20 cellular contexts compared by ENCODE assay signal in the genomic region with DNA sequence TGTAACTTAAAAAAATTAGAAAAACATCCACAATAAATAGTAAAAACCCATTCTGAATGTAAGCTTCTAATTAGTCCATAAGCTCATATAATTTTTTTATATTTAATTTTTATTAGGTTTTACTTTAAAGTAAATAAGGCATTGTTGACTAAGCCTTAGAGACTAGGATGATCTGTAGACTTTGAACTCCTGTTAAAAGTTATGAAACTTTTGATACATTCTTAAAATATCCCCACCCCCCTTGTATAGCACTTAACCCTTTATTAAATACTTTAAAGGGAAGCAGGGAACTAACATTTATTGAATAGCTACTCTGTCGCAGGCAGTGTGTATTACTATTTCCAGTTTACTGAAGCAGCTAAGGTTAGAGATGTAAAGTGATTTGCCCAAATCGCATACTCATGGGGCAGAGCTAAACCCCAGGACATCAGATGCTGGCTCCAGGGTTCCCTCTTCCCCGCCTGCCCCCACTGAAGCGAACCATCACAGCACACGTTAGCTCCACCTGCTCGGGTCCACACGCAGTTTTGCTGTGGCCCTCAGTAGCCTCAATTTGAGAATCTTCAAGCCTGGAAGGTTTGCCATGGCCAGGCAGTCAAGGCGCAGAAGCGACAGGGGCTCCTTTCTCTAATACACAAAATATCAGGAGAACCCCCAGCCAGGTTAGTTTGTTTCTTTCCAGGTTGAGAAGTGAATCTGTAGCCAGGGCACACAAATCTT. TPM values are rescaled to one million over a fixed set of nuclear protein-coding genes. Genes with fewer than 3 reads are reported as not detected.
DNase-seq lines count a peak whose midpoint lies in the region; ATAC-seq and TF ChIP-seq lines count a peak whose summit lies in the region.
"Had no signal": no experiment of that assay in that cellular context is flagged by ENCODE, and none has a peak within 500 bp of the region (broad histone marks: within the 10 kb centered on the region; RNA-seq: fewer than 3 reads in every experiment).

No MANE protein-coding gene starts in this region.

- H3K4me1 ChIP-seq in HUES48 (ENCODE audit: control insufficient read depth, insufficient read depth, low read length) (peaks cover 11% of the 10 kb centered on the region; the same call in 1 of the 2 replicates), iPS-20b (ENCODE audit: insufficient read depth, low read length) (peaks cover 3% of the 10 kb centered on the region; the same call in 1 of the 2 replicates)

- H3K36me3 ChIP-seq in HUES48 (ENCODE audit: control insufficient read depth, insufficient read depth, low read length) = no peaks in the 10 kb centered on the region
- no peaks in the 10 kb centered on the region for H3K36me3 ChIP-seq in iPS-20b (ENCODE audit: insufficient read depth, low read depth, low read length)

- H3K9ac ChIP-seq in HUES48 (ENCODE audit: low read depth, low read length) = no peak overlapping the region
- H3K9ac ChIP-seq in iPS-20b (ENCODE audit: low read depth, low read length) = peak overlapping the region; percentile 44; the same call in 1 of the 2 replicates

- H3K4me3 ChIP-seq in HUES48 (ENCODE audit: low read depth, low read length) (peak overlapping the region; percentile 47; the same call in 1 of the 2 replicates), iPS-20b (ENCODE audit: low read length) (peak overlapping the region; percentile 61; the same call in 1 of the 2 replicates)

- ATAC-seq in GM19035 (IDR thresholded peaks at IDR 0.05; ENCODE audit: unreplicated experiment) = no peak
- ATAC-seq in HG02885 (IDR thresholded peaks at IDR 0.05; ENCODE audit: poor library complexity, unreplicated experiment) = no peak
- ATAC-seq: HCT116 had no signal

- peak overlapping the region; percentile 93 for H3K27ac ChIP-seq in 22Rv1
- no peak overlapping the region for H3K27ac ChIP-seq in HUES48 (ENCODE audit: low read depth, low read length)
- H3K27ac ChIP-seq in iPS-20b (ENCODE audit: low read length) = no peak overlapping the region

- H3K27me3 ChIP-seq in HUES48 (ENCODE audit: control insufficient read depth, insufficient read depth, low read length) (peaks cover 25% of the 10 kb centered on the region), iPS-20b (ENCODE audit: insufficient read depth, low read length) (peaks cover 25% of the 10 kb centered on the region)

- no peak for TF ChIP-seq CTCF in 22Rv1 (IDR thresholded peaks at IDR 0.05)

- no peaks in the 10 kb centered on the region for H3K9me3 ChIP-seq in HUES48 (ENCODE audit: control insufficient read depth, insufficient read depth, low read length)
- H3K9me3 ChIP-seq in iPS-20b (ENCODE audit: insufficient read depth, low read depth, low read length) = no peaks in the 10 kb centered on the region

- peak; percentile 53 for DNase-seq in SHP77 treated with DMSO at 0.1 percent for 48 hours (lab: John Stamatoyannopoulos, UW)
- DNase-seq in HUDEP-2 (lab: John Stamatoyannopoulos, UW; ENCODE audit: unreplicated experiment in 76 of 76) = no peak
- DNase-seq in H4 (ENCODE audit: low spot score) = no peak
- DNase-seq: C1 segment of cervical spinal cord; DMS 273 treated with DMSO at 0.1 percent for 48 hours; GDM1; Kasumi-1; MV-4-11; NCI-H2029; NCI-H2171; NK-92 treated with Interleukin-12 subunit alpha and Interleukin-12 subunit beta, amount 100 ng/mL, for 24 hours had no signal

RNA-seq across cellular contexts. Expression of a gene that starts 0.8 kb away (rescaled TPM):
- not detected in 2 replicates for total RNA-seq in H4 (2014; rRNA removed; shearing (Covaris generic))
- total RNA-seq: A673, NCI-H460, OCI-LY7 had no signal
